8 cellular contexts compared by ENCODE assay signal in genomic region chr5:150484964-150485769, GRCh38. TPM values are rescaled to one million over a fixed set of nuclear protein-coding genes. Genes with fewer than 3 reads are reported as not detected.
DNase-seq lines count a peak whose midpoint lies in the region; ATAC-seq and TF ChIP-seq lines count a peak whose summit lies in the region.

No MANE protein-coding gene starts in this region.

- CTCF ChIA-PET in Caco-2 (lab: Charles Lee): interaction anchor here (0.5 to 1.0 kb wide), 4 partner anchors 11 to 58 kb away, joined by 3 read pairs; no protein-coding TSS in a partner anchor

- H3K27ac ChIP-seq in neutrophil: peak overlapping the region; percentile 98

- H3K27me3 ChIP-seq in Caco-2 (replicated peaks; ENCODE audit: control insufficient read depth, insufficient read depth, low read length) (no peaks in the 10 kb centered on the region), endocrine pancreas (ENCODE audit: control insufficient read depth, insufficient read depth, low read length) (no peaks in the 10 kb centered on the region), neutrophil (no peaks in the 10 kb centered on the region)

- H3K4me3 Mint-ChIP-seq in Caco-2 (ENCODE audit: unreplicated experiment): peak overlapping the region; percentile 87

- POLR2A ChIA-PET in Caco-2 (lab: Charles Lee): interaction anchor here (0.5 to 1.9 kb wide), 5 partner anchors 11 to 58 kb away, joined by 5 to 6 read pairs (median 5); partner anchors contain the start of gene RPS14

- TF ChIP-seq CTCF in Caco-2 (IDR thresholded peaks at IDR 0.05; ENCODE audit: insufficient read depth in 1 of 2, low read depth in 1 of 2, low read length in 1 of 2, severe bottlenecking in 1 of 2, unreplicated experiment in 1 of 2): no peak
- no peak for TF ChIP-seq CTCF in neutrophil (IDR thresholded peaks at IDR 0.05)

- no peaks in the 10 kb centered on the region for H3K9me3 Mint-ChIP-seq in Caco-2 (ENCODE audit: unreplicated experiment)

- peaks cover 54% of the 10 kb centered on the region for H3K4me1 Mint-ChIP-seq in Caco-2 (ENCODE audit: low read depth, unreplicated experiment)

- intact Hi-C loops in Caco-2 (cut with micrococcal nuclease; ENCODE audit: unreplicated experiment): loop anchor here (1.0 kb wide), 2 partner anchors 11 to 14 kb away; no protein-coding TSS in a partner anchor

- H3K4me3 ChIP-seq in Caco-2 (ENCODE audit: low read depth, low read length): peak overlapping the region; percentile 99
- H3K4me3 ChIP-seq in endocrine pancreas (ENCODE audit: control insufficient read depth, insufficient read depth, low read length): no peak overlapping the region
- H3K4me3 ChIP-seq in neutrophil (ENCODE audit: low read depth in 1 of 2, low read length in 1 of 2): peak overlapping the region; percentile 67 to 91

- H3K9ac ChIP-seq in endocrine pancreas (ENCODE audit: control insufficient read depth, insufficient read depth, low read length): peak overlapping the region; percentile 84

- TSS peak; percentile 82 for BruUV-seq in Caco-2 (replicated peaks; lab: Mats Ljungman, UMichigan)

- DNase-seq in Caco-2 (peak in 1 of 2 experiments; percentile 45), NCI-H69 (lab: John Stamatoyannopoulos, UW) (peak; percentile 60), NCI-H748 (lab: John Stamatoyannopoulos, UW; ENCODE audit: unreplicated experiment) (no peak)
- DNase-seq in activated CD4-positive, alpha-beta T cell treated with anti-CD3 and anti-CD28 coated beads, Interleukin-2, amount 50 U/mL, for 48 hours: no peak

- H3K9me3 ChIP-seq in Caco-2 (no peaks in the 10 kb centered on the region), endocrine pancreas (ENCODE audit: control insufficient read depth, low read length) (no peaks in the 10 kb centered on the region), neutrophil (no peaks in the 10 kb centered on the region)

- H3K36me3 ChIP-seq in Caco-2 (ENCODE audit: control insufficient read depth, insufficient read depth, low read length): peaks cover 2% of the 10 kb centered on the region; the same call in 1 of the 2 replicates
- no peaks in the 10 kb centered on the region for H3K36me3 ChIP-seq in endocrine pancreas (ENCODE audit: control insufficient read depth, insufficient read depth, low read length)
- H3K36me3 ChIP-seq in neutrophil: no peaks in the 10 kb centered on the region

- H3K27ac Mint-ChIP-seq in Caco-2 (ENCODE audit: unreplicated experiment): peak overlapping the region; percentile 93

- H3K36me3 Mint-ChIP-seq in Caco-2 (ENCODE audit: insufficient read depth, unreplicated experiment): peaks cover 30% of the 10 kb centered on the region

- peaks cover 48% of the 10 kb centered on the region for H3K4me1 ChIP-seq in Caco-2
- no peaks in the 10 kb centered on the region for H3K4me1 ChIP-seq in endocrine pancreas (ENCODE audit: control insufficient read depth, insufficient read depth, low read length)
- peaks cover 45 to 56% of the 10 kb centered on the region in 2 experiments for H3K4me1 ChIP-seq in neutrophil (ENCODE audit: control insufficient read depth in 1 of 2, insufficient read depth in 1 of 2, low read depth in 1 of 2, low read length in 1 of 2)

- no peak for ATAC-seq in GM18861 (IDR thresholded peaks at IDR 0.05; ENCODE audit: unreplicated experiment)
- ATAC-seq in GM21360 (IDR thresholded peaks at IDR 0.05; ENCODE audit: unreplicated experiment): no peak

- no peaks in the 10 kb centered on the region for H3K27me3 Mint-ChIP-seq in Caco-2 (ENCODE audit: insufficient read depth, unreplicated experiment)

RNA-seq across cellular contexts. Expression of gene NDST1, which starts 22.8 kb away (rescaled TPM):
- 106 and 110 TPM in 2 replicates for total RNA-seq in Caco-2 (2022)

RNA-seq across cellular contexts. Expression of gene RPS14, which starts 35.6 kb away (rescaled TPM):
- 2,300 and 2,382 TPM in 2 replicates for total RNA-seq in Caco-2 (2022)
